ENCODE assay signal across 35 cellular contexts in the genomic region with DNA sequence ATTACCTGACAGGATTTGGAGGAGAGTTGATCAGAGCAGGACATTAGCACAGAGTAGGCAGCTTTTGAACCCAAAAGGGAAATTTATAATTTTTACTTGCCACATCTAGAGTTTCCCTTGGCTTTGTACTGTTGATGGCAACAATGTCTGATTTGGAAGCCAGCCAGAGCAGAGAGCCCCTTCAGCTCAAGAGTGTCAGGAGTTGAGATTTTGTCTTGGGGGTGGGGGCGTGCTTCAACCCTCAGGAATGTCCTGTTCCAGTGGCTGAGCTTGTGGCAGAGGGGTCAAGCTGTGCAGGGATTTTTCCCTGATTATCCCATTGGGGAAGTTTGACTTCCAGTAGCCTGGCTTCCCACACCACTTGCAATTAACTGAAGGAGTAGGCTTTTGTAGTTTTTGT.
"Had no signal": no experiment of that assay in that cellular context is flagged by ENCODE, and none has a peak within 500 bp of the region (broad histone marks: within the 10 kb centered on the region; RNA-seq: fewer than 3 reads in every experiment).

No MANE protein-coding gene starts in this region.

- DNase-seq: activated B cell treated with CpG ODN at 0.5 μM for 24 hours; activated CD4-positive, alpha-beta memory T cell treated with anti-CD3 and anti-CD28 coated beads for 36 hours; activated CD4-positive, alpha-beta T cell treated with anti-CD3 and anti-CD28 coated beads for 4 hours; activated CD4-positive, alpha-beta T cell treated with anti-CD3 and anti-CD28 coated beads, Interleukin-2, amount 10 ng/mL, durations not matched to agents 24 days and 14 days; activated CD4-positive, alpha-beta T cell treated with anti-CD3 and anti-CD28 coated beads, Interleukin-2, amount 50 U/mL, for 1 hour; activated CD4-positive, alpha-beta T cell treated with anti-CD3 and anti-CD28 coated beads, Interleukin-2, amount 50 U/mL, for 4 hours; activated CD4-positive, CD25-positive, alpha-beta regulatory T cell treated with anti-CD3 and anti-CD28 coated beads, Interleukin-2, amount 50 U/mL, for 72 hours; activated CD8-positive, alpha-beta memory T cell treated with anti-CD3 and anti-CD28 coated beads, Interleukin-2, amount 50 U/mL, for 4 hours; activated CD8-positive, alpha-beta T cell treated with anti-CD3 and anti-CD28 coated beads for 36 hours; activated effector memory CD4-positive, alpha-beta T cell treated with anti-CD3 and anti-CD28 coated beads, Interleukin-2, amount 50 U/mL, for 16 hours; activated gamma-delta T cell treated with Interleukin-2 at 50 U/mL for 16 hours; activated naive CD4-positive, alpha-beta T cell; activated naive CD4-positive, alpha-beta T cell treated with anti-CD3 and anti-CD28 coated beads for 36 hours; activated naive CD4-positive, alpha-beta T cell treated with anti-CD3 and anti-CD28 coated beads, Interleukin-2, amount 50 U/mL, for 16 hours; activated naive CD8-positive, alpha-beta T cell treated with anti-CD3 and anti-CD28 coated beads, Interleukin-2, amount 10 ng/mL, durations not matched to agents 7 days and 5 days; activated naive CD8-positive, alpha-beta T cell treated with anti-CD3 and anti-CD28 coated beads, Interleukin-2, amount 50 U/mL, for 24 hours; activated T-cell treated with anti-CD3 and anti-CD28 coated beads for 4 hours; activated T-cell treated with anti-CD3 and anti-CD28 coated beads, Interleukin-2, amount 50 U/mL, for 1 hour; activated T-cell treated with anti-CD3 and anti-CD28 coated beads, Interleukin-2, amount 50 U/mL, for 4 hours; activated T-cell treated with anti-CD3 and anti-CD28 coated beads, Interleukin-2, amount 50 U/mL, for 72 hours; amygdala; aorta; body of pancreas; brain microvascular endothelial cell; central memory CD4-positive, alpha-beta T cell; T-helper 1 cell; T-helper 2 cell; T-helper 9 cell had no signal

- H3K4me3 ChIP-seq: body of pancreas, breast epithelium had no signal

- H3K36me3 ChIP-seq: brain microvascular endothelial cell, breast epithelium had no signal

- H3K27ac ChIP-seq: body of pancreas, brain microvascular endothelial cell, breast epithelium, VCaP had no signal

- H3K27ac Mint-ChIP-seq: activated B cell treated with CpG ODN at 0.5 μM for 24 hours; activated CD4-positive, alpha-beta memory T cell treated with anti-CD3 and anti-CD28 coated beads for 36 hours; activated CD4-positive, alpha-beta T cell treated with anti-CD3 and anti-CD28 coated beads, Interleukin-2, amount 10 ng/mL, durations not matched to agents 24 days and 14 days; activated CD8-positive, alpha-beta T cell treated with anti-CD3 and anti-CD28 coated beads for 36 hours; activated naive CD4-positive, alpha-beta T cell treated with anti-CD3 and anti-CD28 coated beads for 36 hours; activated naive CD8-positive, alpha-beta T cell treated with anti-CD3 and anti-CD28 coated beads, Interleukin-2, amount 10 ng/mL, durations not matched to agents 7 days and 5 days; activated naive CD8-positive, alpha-beta T cell treated with anti-CD3 and anti-CD28 coated beads, Interleukin-2, amount 50 U/mL, for 24 hours; activated T-cell treated with anti-CD3 and anti-CD28 coated beads, Interleukin-2, amount 50 U/mL, for 72 hours; activated T-helper 1 cell treated with anti-CD3 and anti-CD28 coated beads, Interleukin-12 subunit alpha, Interleukin-12 subunit beta, Interleukin-2, Interleukin-4 antibody, amounts not matched to agents 30 ng/mL and 10 ng/mL and 1 ng/mL, durations not matched to agents 14 hours and 24 hours and 36 hours; activated T-helper 17 cell treated with anti-CD3 and anti-CD28 coated beads, Interleukin-2, amount 50 U/mL, for 72 hours; T-helper 1 cell treated with Interleukin-12 subunit alpha and Interleukin-12 subunit beta and Interleukin-4 antibody, amounts not matched to agents 30 μg/mL and 1 μg/mL, for 36 hours; T-helper 2 cell treated with Interferon-gamma antibody and Interleukin-4, amounts not matched to agents 5 μg/mL and 100 μg/mL, for 36 hours had no signal

- H3K4me3 Mint-ChIP-seq: activated B cell treated with CpG ODN at 0.5 μM for 24 hours; activated CD4-positive, alpha-beta memory T cell treated with anti-CD3 and anti-CD28 coated beads for 36 hours; activated CD4-positive, alpha-beta T cell treated with anti-CD3 and anti-CD28 coated beads, Interleukin-2, amount 10 ng/mL, durations not matched to agents 24 days and 14 days; activated CD8-positive, alpha-beta T cell treated with anti-CD3 and anti-CD28 coated beads for 36 hours; activated naive CD4-positive, alpha-beta T cell treated with anti-CD3 and anti-CD28 coated beads for 36 hours; activated naive CD8-positive, alpha-beta T cell treated with anti-CD3 and anti-CD28 coated beads, Interleukin-2, amount 10 ng/mL, durations not matched to agents 7 days and 5 days; activated naive CD8-positive, alpha-beta T cell treated with anti-CD3 and anti-CD28 coated beads, Interleukin-2, amount 50 U/mL, for 24 hours; activated T-cell treated with anti-CD3 and anti-CD28 coated beads, Interleukin-2, amount 50 U/mL, for 4 hours; activated T-cell treated with anti-CD3 and anti-CD28 coated beads, Interleukin-2, amount 50 U/mL, for 72 hours; activated T-helper 1 cell treated with anti-CD3 and anti-CD28 coated beads, Interleukin-12 subunit alpha, Interleukin-12 subunit beta, Interleukin-2, Interleukin-4 antibody, amounts not matched to agents 30 ng/mL and 10 ng/mL and 1 ng/mL, durations not matched to agents 14 hours and 24 hours and 36 hours; activated T-helper 17 cell treated with anti-CD3 and anti-CD28 coated beads, Interleukin-2, amount 50 U/mL, for 72 hours; T-helper 1 cell treated with Interleukin-12 subunit alpha and Interleukin-12 subunit beta and Interleukin-4 antibody, amounts not matched to agents 30 μg/mL and 1 μg/mL, for 36 hours; T-helper 2 cell treated with Interferon-gamma antibody and Interleukin-4, amounts not matched to agents 5 μg/mL and 100 μg/mL, for 36 hours had no signal

- ATAC-seq: activated CD8-positive, alpha-beta T cell treated with anti-CD3 and anti-CD28 coated beads for 36 hours; activated naive CD4-positive, alpha-beta T cell treated with anti-CD3 and anti-CD28 coated beads, Interleukin-2, amount 50 U/mL, for 72 hours; activated naive CD8-positive, alpha-beta T cell treated with anti-CD3 and anti-CD28 coated beads, Interleukin-2, amount 50 U/mL, for 24 hours; activated T-cell treated with anti-CD3 and anti-CD28 coated beads, Interleukin-2, amount 50 U/mL, for 4 hours; activated T-cell treated with anti-CD3 and anti-CD28 coated beads, Interleukin-2, amount 50 U/mL, for 72 hours; activated T-helper 17 cell treated with anti-CD3 and anti-CD28 coated beads, Interleukin-2, amount 50 U/mL, for 72 hours; body of pancreas had no signal

- H3K27me3 Mint-ChIP-seq: activated B cell treated with CpG ODN at 0.5 μM for 24 hours; activated CD4-positive, alpha-beta memory T cell treated with anti-CD3 and anti-CD28 coated beads for 36 hours; activated CD4-positive, alpha-beta T cell treated with anti-CD3 and anti-CD28 coated beads, Interleukin-2, amount 10 ng/mL, durations not matched to agents 24 days and 14 days; activated CD8-positive, alpha-beta T cell treated with anti-CD3 and anti-CD28 coated beads for 36 hours; activated naive CD8-positive, alpha-beta T cell treated with anti-CD3 and anti-CD28 coated beads, Interleukin-2, amount 10 ng/mL, durations not matched to agents 7 days and 5 days; activated naive CD8-positive, alpha-beta T cell treated with anti-CD3 and anti-CD28 coated beads, Interleukin-2, amount 50 U/mL, for 24 hours; activated T-helper 17 cell treated with anti-CD3 and anti-CD28 coated beads, Interleukin-2, amount 50 U/mL, for 72 hours had no signal

- H3K27me3 ChIP-seq: body of pancreas, brain microvascular endothelial cell, breast epithelium had no signal

- H3K4me1 ChIP-seq: body of pancreas, breast epithelium had no signal
